In the genomic region with DNA sequence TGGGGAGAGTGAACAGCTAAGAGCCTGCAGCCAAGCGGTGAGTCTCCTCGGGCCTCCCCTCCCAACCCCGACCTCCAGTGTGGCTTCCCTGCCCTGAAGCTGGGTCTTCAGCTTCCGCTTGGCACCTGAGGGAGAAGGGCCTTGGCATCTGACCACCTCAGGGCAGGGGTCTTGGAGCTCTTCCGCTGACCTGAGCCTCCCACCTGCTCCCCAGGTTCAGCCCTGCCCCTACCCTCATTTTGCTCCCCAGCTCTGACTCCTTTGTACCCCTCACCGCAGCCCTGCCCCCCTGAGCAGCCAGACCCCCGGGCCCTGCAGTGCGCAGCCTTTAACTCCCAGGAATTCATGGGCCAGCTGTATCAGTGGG, we compare ENCODE assay signal across 18 cellular contexts. TPM values are rescaled to one million over a fixed set of nuclear protein-coding genes. Genes with fewer than 3 reads are reported as not detected.
"Had no signal": no experiment of that assay in that cellular context is flagged by ENCODE, and none has a peak within 500 bp of the region (broad histone marks: within the 10 kb centered on the region; RNA-seq: fewer than 3 reads in every experiment).

No MANE protein-coding gene starts in this region.

- FAIRE-seq: endothelial cell of umbilical vein, frontal cortex had no signal

- H3K4me3 Mint-ChIP-seq: activated CD8-positive, alpha-beta memory T cell treated with anti-CD3 and anti-CD28 coated beads, Interleukin-2, amount 10 ng/mL, durations not matched to agents 7 days and 5 days; activated naive CD8-positive, alpha-beta T cell; activated T-cell treated with anti-CD3 and anti-CD28 coated beads, Interleukin-2, amount 50 U/mL, for 24 hours had no signal

- DNase-seq: activated CD4-positive, alpha-beta T cell treated with anti-CD3 and anti-CD28 coated beads, Interleukin-2, amount 50 U/mL, for 4 hours; activated effector memory CD4-positive, alpha-beta T cell treated with anti-CD3 and anti-CD28 coated beads, Interleukin-2, amount 50 U/mL, for 16 hours; activated T-cell treated with anti-CD3 and anti-CD28 coated beads, Interleukin-2, amount 50 U/mL, for 24 hours; colonic mucosa; effector CD4-positive, alpha-beta T cell; left ventricle myocardium superior; T-helper 2 cell; tibial artery had no signal

- H3K79me2 ChIP-seq: parathyroid adenoma had no signal

- H3K9ac ChIP-seq: parathyroid adenoma had no signal

- H3K4me3 ChIP-seq: colonic mucosa, tibial artery had no signal

- H3K9me3 ChIP-seq: colonic mucosa, tibial artery had no signal

- H3K9me3 Mint-ChIP-seq: activated T-cell treated with anti-CD3 and anti-CD28 coated beads, Interleukin-2, amount 50 U/mL, for 24 hours; neural crest cell had no signal

- ATAC-seq: activated CD4-positive, CD25-positive, alpha-beta regulatory T cell treated with anti-CD3 and anti-CD28 coated beads, Interleukin-2, amount 50 U/mL, for 24 hours; activated CD8-positive, alpha-beta memory T cell treated with anti-CD3 and anti-CD28 coated beads, Interleukin-2, amount 10 ng/mL, durations not matched to agents 7 days and 5 days; left ventricle myocardium superior had no signal

- H3K36me3 Mint-ChIP-seq: activated CD8-positive, alpha-beta memory T cell treated with anti-CD3 and anti-CD28 coated beads, Interleukin-2, amount 10 ng/mL, durations not matched to agents 7 days and 5 days had no signal

- H2AFZ ChIP-seq: parathyroid adenoma had no signal

- H3K36me3 ChIP-seq: colonic mucosa had no signal

- H3K27ac ChIP-seq: colonic mucosa, parathyroid adenoma had no signal

- H3K27me3 ChIP-seq: colonic mucosa, tibial artery had no signal

- H3K4me1 ChIP-seq: colonic mucosa, parathyroid adenoma had no signal

- H3K27ac Mint-ChIP-seq: activated CD8-positive, alpha-beta memory T cell treated with anti-CD3 and anti-CD28 coated beads, Interleukin-2, amount 10 ng/mL, durations not matched to agents 7 days and 5 days; activated naive CD8-positive, alpha-beta T cell; activated T-cell treated with anti-CD3 and anti-CD28 coated beads, Interleukin-2, amount 50 U/mL, for 24 hours had no signal

RNA-seq across cellular contexts. Expression of a gene that starts 38.5 kb away (rescaled TPM):
- total RNA-seq: colonic mucosa, endothelial cell of umbilical vein, left ventricle myocardium superior, renal cortical epithelial cell, skeletal muscle tissue had no signal
- polyA plus RNA-seq: endothelial cell of umbilical vein, fibroblast of lung had no signal
